In the genomic region with DNA sequence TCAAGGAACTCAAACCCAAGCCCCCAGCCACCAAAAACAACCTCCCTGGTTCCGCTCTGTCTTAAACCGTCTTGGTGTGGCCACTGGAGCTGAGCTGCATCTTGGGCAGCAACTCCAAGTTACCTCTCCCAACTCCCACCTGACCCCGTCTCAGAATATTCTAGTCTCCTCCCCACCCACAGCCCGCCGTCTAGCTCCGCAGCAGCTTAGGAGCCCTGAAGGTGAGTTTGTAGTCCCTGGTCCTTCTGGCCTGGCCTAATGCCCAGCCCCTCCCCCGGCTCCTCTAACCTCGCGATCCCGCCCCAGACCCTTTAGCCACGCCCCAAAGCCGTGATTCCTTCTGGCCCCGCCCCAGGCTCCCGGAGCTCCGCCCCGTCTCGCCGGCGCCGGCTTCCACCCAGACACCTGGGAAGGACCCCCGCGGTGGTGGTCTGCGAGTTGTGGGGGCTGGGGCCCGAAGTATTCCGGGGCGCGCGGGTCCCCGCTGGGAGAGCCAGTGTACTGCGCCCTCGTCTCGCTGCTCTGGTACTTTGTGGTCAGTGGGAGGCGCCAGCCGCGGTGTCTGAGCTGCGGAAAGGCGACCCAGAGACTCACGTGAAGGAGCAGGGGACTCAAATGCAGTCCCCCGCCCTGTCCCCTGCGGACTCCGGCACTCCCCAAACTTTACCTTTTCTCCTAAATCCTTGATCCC, we compare ENCODE assay signal across 8 cellular contexts. TPM values are rescaled to one million over a fixed set of nuclear protein-coding genes. Genes with fewer than 3 reads are reported as not detected.
DNase-seq lines count a peak whose midpoint lies in the region; ATAC-seq and TF ChIP-seq lines count a peak whose summit lies in the region.

No MANE protein-coding gene starts in this region.

- H3K36me3 ChIP-seq in tibial nerve = peaks cover 0 to 23% (median 4%) of the 10 kb centered on the region in 3 donors

- ATAC-seq in omental fat pad (ENCODE audit: low FRiP score) = peak; percentile 49

- H3K4me3 ChIP-seq in fibroblast of mammary gland (ENCODE audit: control insufficient read depth, low read depth, low read length) (peak overlapping the region; percentile 27), tibial nerve (peak overlapping the region; percentile 2 to 56 (median 46))

- peak; percentile 84 for DNase-seq in DMS53 (lab: John Stamatoyannopoulos, UW)
- no peak for DNase-seq in DMS53 treated with DMSO at 0.1 percent for 48 hours (lab: John Stamatoyannopoulos, UW; ENCODE audit: unreplicated experiment)
- DNase-seq in NCI-H82 treated with DMSO at 0.1 percent for 48 hours (lab: John Stamatoyannopoulos, UW; ENCODE audit: unreplicated experiment) = peak; percentile 41
- DNase-seq in activated T-cell treated with anti-CD3 and anti-CD28 coated beads, Interleukin-2, amount 50 U/mL, for 1 hour = peak; percentile 78
- peak; percentile 31 for DNase-seq in fibroblast of mammary gland (ENCODE audit: low read depth)
- peak; percentile 41 for DNase-seq in omental fat pad (ENCODE audit: low spot score)
- peak in 1 of 2 donors; percentile 25 for DNase-seq in tibial nerve (ENCODE audit: low spot score in 2 of 2)
- DNase-seq in COR-L47 (lab: John Stamatoyannopoulos, UW) = no peak

- no peak overlapping the region for H3K27ac ChIP-seq in tibial nerve

- TF ChIP-seq CTCF in fibroblast of mammary gland (conservative IDR thresholded peaks at IDR 0.05; ENCODE audit: control insufficient read depth, insufficient read depth, low read depth, low read length) = no peak
- TF ChIP-seq CTCF in omental fat pad (IDR thresholded peaks at IDR 0.05) = no peak
- TF ChIP-seq CTCF in tibial nerve (IDR thresholded peaks at IDR 0.05) = no peak

- no peak for TF ChIP-seq POLR2A in tibial nerve (IDR thresholded peaks at IDR 0.05)

- H3K4me1 ChIP-seq in tibial nerve = peaks cover 0 to 26% (median 19%) of the 10 kb centered on the region in 4 donors

- WGBS in tibial nerve, 2 donors = 13 to 27% methylated on average over 32 to 36 of the region's 41 CpGs

- H3K9me3 ChIP-seq in tibial nerve = no peaks in the 10 kb centered on the region

- peaks cover 0 to 46% of the 10 kb centered on the region in 2 donors for H3K27me3 ChIP-seq in tibial nerve

- TF ChIP-seq EP300 in tibial nerve (IDR thresholded peaks at IDR 0.05) = no peak

RNA-seq across cellular contexts. Expression of gene LHB, which starts 2.5 kb away (rescaled TPM):
- not detected for total RNA-seq in omental fat pad
- 1 to 10 TPM in 1 of 4 donors, not detected in 3; 2.6 TPM for total RNA-seq in tibial nerve

RNA-seq across cellular contexts. Expression of gene CGB3, which starts 4.7 kb away (rescaled TPM):
- total RNA-seq in omental fat pad (not detected), tibial nerve (not detected)

RNA-seq across cellular contexts. Expression of gene CGB2, which starts 12.3 kb away (rescaled TPM):
- total RNA-seq in omental fat pad (not detected), tibial nerve (not detected)

RNA-seq across cellular contexts. Expression of gene CGB1, which starts 17.3 kb away (rescaled TPM):
- total RNA-seq in omental fat pad (not detected), tibial nerve (not detected)

RNA-seq across cellular contexts. Expression of gene CGB5, which starts 24.3 kb away (rescaled TPM):
- total RNA-seq in omental fat pad (not detected), tibial nerve (not detected)

Comparison
In these comparisons a context has a peak if more than half of its experiments do, and no peak if none do; other contexts are left out.
1. DNase-seq: peak in DMS53 (single experiment), NCI-H82 treated with DMSO at 0.1 percent for 48 hours (single experiment), activated T-cell treated with anti-CD3 and anti-CD28 coated beads, Interleukin-2, amount 50 U/mL, for 1 hour (single experiment), fibroblast of mammary gland (single experiment) and omental fat pad (single experiment); none in DMS53 treated with DMSO at 0.1 percent for 48 hours (single experiment) and COR-L47 (single experiment).